ENCODE assay signal across 4 cellular contexts in genomic region chr12:54112336-54112735, GRCh38. TPM values are rescaled to one million over a fixed set of nuclear protein-coding genes. Genes with fewer than 3 reads are reported as not detected.
"Had no signal": no experiment of that assay in that cellular context is flagged by ENCODE, and none has a peak within 500 bp of the region (broad histone marks: within the 10 kb centered on the region; RNA-seq: fewer than 3 reads in every experiment).

No MANE protein-coding gene starts in this region.

RNA-seq across cellular contexts. Expression of gene HOXC4, which starts 58.7 kb away (rescaled TPM):
- total RNA-seq: dermis microvascular lymphatic vessel endothelial cell, lung microvascular endothelial cell, osteocyte, temporal lobe had no signal
